In genomic region chr11:107898270-107898669, GRCh38 we compare ENCODE assay signal across 9 cellular contexts. TPM values are rescaled to one million over a fixed set of nuclear protein-coding genes. Genes with fewer than 3 reads are reported as not detected.
DNase-seq lines count a peak whose midpoint lies in the region; ATAC-seq and TF ChIP-seq lines count a peak whose summit lies in the region.
"Had no signal": no experiment of that assay in that cellular context is flagged by ENCODE, and none has a peak within 500 bp of the region (broad histone marks: within the 10 kb centered on the region; RNA-seq: fewer than 3 reads in every experiment).

No MANE protein-coding gene starts in this region.

- no peak overlapping the region for H3K27ac ChIP-seq in endodermal cell (ENCODE audit: low read depth, low read length)

- no peaks in the 10 kb centered on the region for H3K9me3 ChIP-seq in endodermal cell (ENCODE audit: control insufficient read depth, low read length)
- H3K9me3 ChIP-seq: HAP-1 had no signal

- H3K9me3 Mint-ChIP-seq in natural killer cell = no peaks in the 10 kb centered on the region
- no peaks in the 10 kb centered on the region for H3K9me3 Mint-ChIP-seq in natural killer cell treated with Interleukin-12 subunit alpha and Interleukin-12 subunit beta and Interleukin-15 and Interleukin-18, amount 100 ng/mL, for 72 hours
- H3K9me3 Mint-ChIP-seq in endodermal cell = no peaks in the 10 kb centered on the region
- H3K9me3 Mint-ChIP-seq in progenitor cell of endocrine pancreas (ENCODE audit: low read depth) = no peaks in the 10 kb centered on the region

- intact Hi-C loops in natural killer cell (cut with micrococcal nuclease) = no loop called here

- H3K27ac Mint-ChIP-seq in natural killer cell (no peak overlapping the region), endodermal cell (no peak overlapping the region), progenitor cell of endocrine pancreas (no peak overlapping the region)
- no peak overlapping the region for H3K27ac Mint-ChIP-seq in natural killer cell treated with Interleukin-12 subunit alpha and Interleukin-12 subunit beta and Interleukin-15 and Interleukin-18, amount 100 ng/mL, for 72 hours

- H3K4me1 ChIP-seq in endodermal cell (ENCODE audit: control insufficient read depth, insufficient read depth, low read length) = no peaks in the 10 kb centered on the region
- H3K4me1 ChIP-seq: HAP-1 had no signal

- DNase-seq in natural killer cell = no peak
- DNase-seq in natural killer cell treated with Interleukin-12 subunit alpha and Interleukin-12 subunit beta and Interleukin-15 and Interleukin-18, amount 100 ng/mL, for 72 hours (ENCODE audit: low spot score) = no peak
- peak; percentile 33 for DNase-seq in NOMO-1 treated with DMSO at 0.1 percent for 48 hours (lab: John Stamatoyannopoulos, UW; ENCODE audit: unreplicated experiment)
- DNase-seq in endodermal cell = no peak
- no peak for DNase-seq in progenitor cell of endocrine pancreas (ENCODE audit: low spot score, unreplicated experiment)
- DNase-seq in epidermal melanocyte (ENCODE audit: insufficient read length, low spot score) = no peak

- no peak overlapping the region for H3K4me3 ChIP-seq in endodermal cell (ENCODE audit: low read length)
- H3K4me3 ChIP-seq: HAP-1 had no signal

- TF ChIP-seq CTCF in natural killer cell (IDR thresholded peaks at IDR 0.05) (no peak), endodermal cell (conservative IDR thresholded peaks at IDR 0.05) (peak; percentile 71), progenitor cell of endocrine pancreas (IDR thresholded peaks at IDR 0.05; ENCODE audit: unreplicated experiment) (peak; percentile 41)

- no peaks in the 10 kb centered on the region for H3K27me3 ChIP-seq in endodermal cell (ENCODE audit: control insufficient read depth, insufficient read depth, low read length, poor library complexity, severe bottlenecking)

- H3K4me1 Mint-ChIP-seq in natural killer cell = no peaks in the 10 kb centered on the region
- H3K4me1 Mint-ChIP-seq in natural killer cell treated with Interleukin-12 subunit alpha and Interleukin-12 subunit beta and Interleukin-15 and Interleukin-18, amount 100 ng/mL, for 72 hours (ENCODE audit: low read depth in 2 of 2) = no peaks in the 10 kb centered on the region
- H3K4me1 Mint-ChIP-seq in endodermal cell = no peaks in the 10 kb centered on the region
- H3K4me1 Mint-ChIP-seq in progenitor cell of endocrine pancreas (ENCODE audit: low read depth) = peaks cover 2% of the 10 kb centered on the region

- no peak overlapping the region for H3K9ac ChIP-seq in endodermal cell (ENCODE audit: extremely low read depth, low read length, poor library complexity, severe bottlenecking)

- H3K36me3 ChIP-seq in endodermal cell (ENCODE audit: control insufficient read depth, insufficient read depth, low read length) = no peaks in the 10 kb centered on the region
- H3K36me3 ChIP-seq: HAP-1 had no signal

- H3K36me3 Mint-ChIP-seq in natural killer cell (no peaks in the 10 kb centered on the region), endodermal cell (ENCODE audit: low read depth) (no peaks in the 10 kb centered on the region), progenitor cell of endocrine pancreas (ENCODE audit: insufficient read depth) (no peaks in the 10 kb centered on the region)
- no peaks in the 10 kb centered on the region for H3K36me3 Mint-ChIP-seq in natural killer cell treated with Interleukin-12 subunit alpha and Interleukin-12 subunit beta and Interleukin-15 and Interleukin-18, amount 100 ng/mL, for 72 hours

- no peak overlapping the region for H3K4me3 Mint-ChIP-seq in natural killer cell
- H3K4me3 Mint-ChIP-seq in natural killer cell treated with Interleukin-12 subunit alpha and Interleukin-12 subunit beta and Interleukin-15 and Interleukin-18, amount 100 ng/mL, for 72 hours = no peak overlapping the region
- no peak overlapping the region for H3K4me3 Mint-ChIP-seq in endodermal cell
- H3K4me3 Mint-ChIP-seq in progenitor cell of endocrine pancreas (ENCODE audit: low read depth) = no peak overlapping the region

- no CpG with 5 or more reads among the region's 1 CpG for WGBS in endodermal cell (ENCODE audit: insufficient coverage in 1 of 2, insufficient read length in 1 of 2), 2 experiments

- peak in 2 of 3 donors; percentile 40 to 44 for ATAC-seq in natural killer cell
- ATAC-seq in natural killer cell treated with Interleukin-12 subunit alpha and Interleukin-12 subunit beta and Interleukin-15 and Interleukin-18, amount 100 ng/mL, for 72 hours = no peak
- ATAC-seq in HG02759 (IDR thresholded peaks at IDR 0.05; ENCODE audit: unreplicated experiment) = peak; percentile 62
- ATAC-seq in GM21381 (IDR thresholded peaks at IDR 0.05; ENCODE audit: unreplicated experiment) = no peak

- H3K27me3 Mint-ChIP-seq in natural killer cell (ENCODE audit: low read depth in 2 of 2) = peaks cover 0 to 10% of the 10 kb centered on the region in 2 donors
- peaks cover 11 to 17% of the 10 kb centered on the region in 2 donors for H3K27me3 Mint-ChIP-seq in natural killer cell treated with Interleukin-12 subunit alpha and Interleukin-12 subunit beta and Interleukin-15 and Interleukin-18, amount 100 ng/mL, for 72 hours
- no peaks in the 10 kb centered on the region for H3K27me3 Mint-ChIP-seq in endodermal cell (ENCODE audit: insufficient read depth)
- no peaks in the 10 kb centered on the region for H3K27me3 Mint-ChIP-seq in progenitor cell of endocrine pancreas

RNA-seq across cellular contexts. Expression of gene RAB39A, which starts 30.0 kb away (rescaled TPM):
- total RNA-seq in natural killer cell = under 1 TPM in 2 of 3 donors, not detected in 1; 0.14 to 0.20 TPM
- total RNA-seq in natural killer cell treated with Interleukin-12 subunit alpha and Interleukin-12 subunit beta and Interleukin-15 and Interleukin-18, amount 100 ng/mL, for 72 hours = under 1 TPM; 0.19 to 0.53 TPM
- 1 to 10 TPM; 4.8 to 7.5 TPM for total RNA-seq in endodermal cell
- 3.7 TPM for polyA plus RNA-seq in endodermal cell (2013, experiment 1 of 2)
- polyA plus RNA-seq in endodermal cell (2013, experiment 2 of 2) = 4.2 TPM
- 2.8 and 2.9 TPM in 2 replicates for total RNA-seq in progenitor cell of endocrine pancreas

RNA-seq across cellular contexts. Expression of gene SLC35F2, which starts 39.7 kb away (rescaled TPM):
- 1 to 10 TPM; 1.2 to 3.7 (median 2.7) TPM for total RNA-seq in natural killer cell
- 10 to 100 TPM; 15.0 to 18.3 TPM for total RNA-seq in natural killer cell treated with Interleukin-12 subunit alpha and Interleukin-12 subunit beta and Interleukin-15 and Interleukin-18, amount 100 ng/mL, for 72 hours
- total RNA-seq in endodermal cell = 10 to 100 TPM; 18.8 to 23.6 TPM
- 6.3 TPM for polyA plus RNA-seq in endodermal cell (2013, experiment 1 of 2)
- 6.1 TPM for polyA plus RNA-seq in endodermal cell (2013, experiment 2 of 2)
- total RNA-seq in progenitor cell of endocrine pancreas = 17.5 and 19.4 TPM in 2 replicates

Comparison
In these comparisons a context has a peak if more than half of its experiments do, and no peak if none do; other contexts are left out.
1. ATAC-seq: peak in natural killer cell (2 of 3) and HG02759 (single experiment); none in natural killer cell treated with Interleukin-12 subunit alpha and Interleukin-12 subunit beta and Interleukin-15 and Interleukin-18, amount 100 ng/mL, for 72 hours (0 of 2) and GM21381 (single experiment).